ENCODE assay signal across 11 cellular contexts in genomic region chr1:162019006-162019405, GRCh38.
DNase-seq lines count a peak whose midpoint lies in the region; ATAC-seq lines count a peak whose summit lies in the region.
"Had no signal": no experiment of that assay in that cellular context is flagged by ENCODE, and none has a peak within 500 bp of the region (broad histone marks: within the 10 kb centered on the region; RNA-seq: fewer than 3 reads in every experiment).

No MANE protein-coding gene starts in this region.

- H3K27me3 Mint-ChIP-seq in stimulated activated naive B cell treated with anti-CD40 and anti-IgM and Interleukin-4, amounts not matched to agents 10 μg/mL and 1 μg/mL and 100 μg/mL, for 72 hours: peaks cover 28 to 34% of the 10 kb centered on the region in 2 donors

- ATAC-seq in HG02981 (IDR thresholded peaks at IDR 0.05; ENCODE audit: unreplicated experiment): no peak
- no peak for ATAC-seq in stimulated activated naive B cell treated with anti-CD40 and anti-IgM and Interleukin-4, amounts not matched to agents 10 μg/mL and 1 μg/mL and 100 μg/mL, for 72 hours (replicated peaks)

- no peaks in the 10 kb centered on the region for H3K36me3 Mint-ChIP-seq in stimulated activated naive B cell treated with anti-CD40 and anti-IgM and Interleukin-4, amounts not matched to agents 10 μg/mL and 1 μg/mL and 100 μg/mL, for 72 hours

- no peak overlapping the region for H3K27ac Mint-ChIP-seq in stimulated activated naive B cell treated with anti-CD40 and anti-IgM and Interleukin-4, amounts not matched to agents 10 μg/mL and 1 μg/mL and 100 μg/mL, for 72 hours

- H3K9me3 Mint-ChIP-seq in stimulated activated naive B cell treated with anti-CD40 and anti-IgM and Interleukin-4, amounts not matched to agents 10 μg/mL and 1 μg/mL and 100 μg/mL, for 72 hours: peaks cover 0 to 3% of the 10 kb centered on the region in 2 donors

- peak; percentile 85 for DNase-seq in DMS53 (lab: John Stamatoyannopoulos, UW)
- DNase-seq in NCI-H2081 treated with DMSO at 0.1 percent for 48 hours (lab: John Stamatoyannopoulos, UW): peak; percentile 77
- peak; percentile 65 for DNase-seq in amniotic epithelial cell (ENCODE audit: low read depth)
- peak; percentile 99 for DNase-seq in kidney glomerular epithelial cell (lab: John Stamatoyannopoulos, UW)
- no peak for DNase-seq in posterior cingulate gyrus
- DNase-seq in stimulated activated CD4-positive, alpha-beta T cell treated with anti-CD3 and anti-CD28 coated beads, Interleukin-1b, Interleukin-23, amount 100 ng/mL, for 48 hours: no peak
- DNase-seq in stimulated activated naive B cell treated with anti-CD40 and anti-IgM and Interleukin-4, amounts not matched to agents 10 μg/mL and 1 μg/mL and 100 μg/mL, for 72 hours: no peak
- DNase-seq: GDM1; PC-9; stimulated activated CD4-positive, alpha-beta T cell treated with anti-CD3 and anti-CD28 coated beads, Interleukin-4, amount 100 ng/mL, for 1 hour had no signal

- no peak overlapping the region for H3K4me3 Mint-ChIP-seq in stimulated activated naive B cell treated with anti-CD40 and anti-IgM and Interleukin-4, amounts not matched to agents 10 μg/mL and 1 μg/mL and 100 μg/mL, for 72 hours

- peaks cover 4 to 9% of the 10 kb centered on the region in 2 donors for H3K4me1 Mint-ChIP-seq in stimulated activated naive B cell treated with anti-CD40 and anti-IgM and Interleukin-4, amounts not matched to agents 10 μg/mL and 1 μg/mL and 100 μg/mL, for 72 hours

- intact Hi-C loops in posterior cingulate gyrus (cut with DNase I): no loop called here

Comparison
In these comparisons a context has a peak if more than half of its experiments do, and no peak if none do; other contexts are left out.
1. DNase-seq: peak in DMS53 (single experiment), NCI-H2081 treated with DMSO at 0.1 percent for 48 hours (single experiment), amniotic epithelial cell (single experiment) and kidney glomerular epithelial cell (single experiment); none in posterior cingulate gyrus (0 of 10), stimulated activated CD4-positive, alpha-beta T cell treated with anti-CD3 and anti-CD28 coated beads, Interleukin-1b, Interleukin-23, amount 100 ng/mL, for 48 hours (single experiment) and stimulated activated naive B cell treated with anti-CD40 and anti-IgM and Interleukin-4, amounts not matched to agents 10 μg/mL and 1 μg/mL and 100 μg/mL, for 72 hours (single experiment).